Comparison of ENCODE assay signal across 8 cellular contexts in genomic region chr13:41456768-41457588, GRCh38. TPM values are rescaled to one million over a fixed set of nuclear protein-coding genes. Genes with fewer than 3 reads are reported as not detected.
A peak's percentile ranks its signal among the peaks of the same experiment; 100 is the strongest.
DNase-seq lines count a peak whose midpoint lies in the region; ATAC-seq and TF ChIP-seq lines count a peak whose summit lies in the region.

TSS of gene RGCC (plus strand) at chr13:41457550. CDS start at chr13:41457708, 158 bp downstream.

- CTCF ChIA-PET in A673 (lab: Charles Lee) = no interaction called here

- peaks cover 4% of the 10 kb centered on the region for H3K4me1 ChIP-seq in A673 (ENCODE audit: insufficient read depth, low read length, poor library complexity, severe bottlenecking)
- peaks cover 0 to 22% (median 10%) of the 10 kb centered on the region in 4 donors for H3K4me1 ChIP-seq in tibial artery

- peak within 1 kb of the TSS; percentile 99 for H3K27ac Mint-ChIP-seq in activated naive CD8-positive, alpha-beta T cell

- intact Hi-C loops in A673 (cut with micrococcal nuclease; ENCODE audit: unreplicated experiment) = no loop called here
- intact Hi-C loops in cardiac septum (cut with DNase I) = loop anchor here (5.0 kb wide), 1 partner anchor 105 kb away; no protein-coding TSS in a partner anchor
- intact Hi-C loops in tibial artery (cut with DNase I; ENCODE audit: low total_unique reads) = no loop called here

- no peaks in the 10 kb centered on the region for H3K27me3 Mint-ChIP-seq in activated naive CD8-positive, alpha-beta T cell

- ATAC-seq in GM18517 (IDR thresholded peaks at IDR 0.05; ENCODE audit: unreplicated experiment) = peak; percentile 50
- peak; percentile 48 for ATAC-seq in HG03108 (IDR thresholded peaks at IDR 0.05; ENCODE audit: unreplicated experiment)
- ATAC-seq in SK-N-SH treated with all-trans-retinoic acid at 6 μM for 48 hours = peak; percentile 78

- DNase-seq in A673 (ENCODE audit: low spot score) (peak; percentile 49), cardiac septum (ENCODE audit: low spot score) (peak; percentile 93), pons (ENCODE audit: low spot score) (peak; percentile 73), tibial artery (peak; percentile 81 to 86)

- peaks cover 50% of the 10 kb centered on the region for H3K4me1 Mint-ChIP-seq in activated naive CD8-positive, alpha-beta T cell (ENCODE audit: low read depth)

- H3K9me3 Mint-ChIP-seq in activated naive CD8-positive, alpha-beta T cell (ENCODE audit: low read depth) = peaks cover 6% of the 10 kb centered on the region

- H3K27me3 ChIP-seq in A673 (replicated peaks; ENCODE audit: insufficient read depth, low read depth, low read length, poor library complexity) (peaks cover 56% of the 10 kb centered on the region), tibial artery (no peaks in the 10 kb centered on the region)

- no TSS peak for BruUV-seq in A673 (replicated peaks; lab: Mats Ljungman, UMichigan)

- H3K36me3 Mint-ChIP-seq in activated naive CD8-positive, alpha-beta T cell = peaks cover 19% of the 10 kb centered on the region

- H3K27ac ChIP-seq in A673 (ENCODE audit: low read depth, low read length, poor library complexity, severe bottlenecking) = no peak within 1 kb of the TSS
- peak within 1 kb of the TSS; percentile 50 to 66 for H3K27ac ChIP-seq in tibial artery

- no peaks in the 10 kb centered on the region for H3K9me3 ChIP-seq in A673 (ENCODE audit: low read depth, low read length, poor library complexity, severe bottlenecking)
- H3K9me3 ChIP-seq in tibial artery = no peaks in the 10 kb centered on the region

- TF ChIP-seq CTCF in A673 (conservative IDR thresholded peaks at IDR 0.05; ENCODE audit: low read depth, low read length) (no peak), tibial artery (IDR thresholded peaks at IDR 0.05) (no peak)

- peak within 1 kb of the TSS; percentile 97 for H3K4me3 Mint-ChIP-seq in activated naive CD8-positive, alpha-beta T cell

- POLR2A ChIA-PET in A673 (lab: Charles Lee; ENCODE audit: low non-redundant PET) = no interaction called here

- H3K4me3 ChIP-seq in A673 (ENCODE audit: low read depth, low read length, poor library complexity, severe bottlenecking) (peak within 1 kb of the TSS; percentile 44), tibial artery (peak within 1 kb of the TSS; percentile 60 to 67)

- H3K36me3 ChIP-seq in A673 (ENCODE audit: insufficient read depth, low read length, poor library complexity, severe bottlenecking) (no peaks in the 10 kb centered on the region), tibial artery (peaks cover 0 to 15% (median 0%) of the 10 kb centered on the region in 3 donors)

TF ChIP-seq in SK-N-SH treated with all-trans-retinoic acid at 6 μM for 48 hours, 23 proteins besides CTCF, POLR2A, EP300 and RAD21:
- TF ChIP-seq SNAI2 (CRISPR knock-in tag; IDR thresholded peaks at IDR 0.05) (no peak), PATZ1 (CRISPR knock-in tag; IDR thresholded peaks at IDR 0.05; ENCODE audit: borderline replicate concordance) (no peak), ZFP3 (CRISPR knock-in tag; IDR thresholded peaks at IDR 0.05) (0 out of 2 replicates have a peak, but pooled peaks have one; percentile 33), BACH2 (CRISPR knock-in tag; IDR thresholded peaks at IDR 0.05; ENCODE audit: borderline replicate concordance) (no peak), ZC3H10 (CRISPR knock-in tag; IDR thresholded peaks at IDR 0.05) (no peak), OSR1 (CRISPR knock-in tag; IDR thresholded peaks at IDR 0.05) (no peak), ARNTL (CRISPR knock-in tag; IDR thresholded peaks at IDR 0.05; ENCODE audit: borderline replicate concordance, low read depth) (no peak)
TF ChIP-seq in SK-N-SH treated with all-trans-retinoic acid at 6 μM for 48 hours: peak in this region for 1.

RNA-seq across cellular contexts. Expression of gene RGCC, which starts in this region (rescaled TPM):
- total RNA-seq in A673 (2021) (not detected in 2 replicates), cardiac septum (41.4 TPM)

Comparison
In these comparisons a context has a peak if more than half of its experiments do, and no peak if none do; other contexts are left out.
1. RNA of gene RGCC (total RNA-seq): 41.4 TPM in cardiac septum (single experiment); not detected in A673; every median in the first group is over 10 times any median in the second.
2. Peak in DNase-seq and H3K4me3 ChIP-seq in A673; RNA of the gene not detected or under 1 TPM.
3. Peak in every context shown above with its lines, with median percentiles within 50 percentile points of each other: DNase-seq and ATAC-seq.